In genomic region chr20:47502801-47503239, GRCh38 we compare ENCODE assay signal across 8 cellular contexts. TPM values are rescaled to one million over a fixed set of nuclear protein-coding genes. Genes with fewer than 3 reads are reported as not detected.
DNase-seq lines count a peak whose midpoint lies in the region; ATAC-seq and TF ChIP-seq lines count a peak whose summit lies in the region.

No MANE protein-coding gene starts in this region.

- CTCF ChIA-PET in Calu3 (lab: Charles Lee): interaction anchor here (0.8 to 2.7 kb wide), 15 partner anchors 10 to 297 kb away, joined by 3 to 28 read pairs (median 5); no protein-coding TSS in a partner anchor
- CTCF ChIA-PET in SK-N-SH (lab: Yijun Ruan, JAX): interaction anchor here (0.7 to 4.0 kb wide), 17 partner anchors 9 to 297 kb away, joined by 3 to 23 read pairs (median 3); no protein-coding TSS in a partner anchor

- H3K9ac ChIP-seq in HUES64 (ENCODE audit: low read depth, low read length) (peak overlapping the region; percentile 90), SK-N-SH (peak overlapping the region; percentile 88)

- POLR2A ChIA-PET in SK-N-SH (lab: Yijun Ruan, JAX): no interaction called here

- no peak for TF ChIP-seq RAD21 in SK-N-SH (IDR thresholded peaks at IDR 0.05; ENCODE audit: low read length)

- H3K4me1 Mint-ChIP-seq in Calu3 (ENCODE audit: low read depth, unreplicated experiment): peaks cover 49% of the 10 kb centered on the region
- peaks cover 23% of the 10 kb centered on the region for H3K4me1 Mint-ChIP-seq in endothelial cell (ENCODE audit: unreplicated experiment)

- no peak for TF ChIP-seq CTCF in Calu3 (IDR thresholded peaks at IDR 0.05; ENCODE audit: unreplicated experiment)
- TF ChIP-seq CTCF in SK-N-SH (IDR thresholded peaks at IDR 0.05): no peak
- TF ChIP-seq CTCF in endothelial cell (IDR thresholded peaks at IDR 0.05; ENCODE audit: unreplicated experiment): no peak
- TF ChIP-seq CTCF in mucosa of descending colon (IDR thresholded peaks at IDR 0.05): no peak

- H3K27ac Mint-ChIP-seq in Calu3 (ENCODE audit: unreplicated experiment): peak overlapping the region; percentile 80
- peak overlapping the region; percentile 88 for H3K27ac Mint-ChIP-seq in endothelial cell (ENCODE audit: unreplicated experiment)

- no peaks in the 10 kb centered on the region for H3K9me3 ChIP-seq in HUES64 (ENCODE audit: insufficient read depth, low read depth, low read length)
- no peaks in the 10 kb centered on the region for H3K9me3 ChIP-seq in SK-N-SH
- H3K9me3 ChIP-seq in mucosa of descending colon: no peaks in the 10 kb centered on the region

- peaks cover 39% of the 10 kb centered on the region for H3K4me1 ChIP-seq in HUES64 (ENCODE audit: insufficient read depth, low read length)
- H3K4me1 ChIP-seq in SK-N-SH (ENCODE audit: control insufficient read depth in 1 of 2, insufficient read depth in 2 of 2, low read depth in 1 of 2, low read length in 1 of 2): peaks cover 0 to 9% of the 10 kb centered on the region in 2 experiments; a peak in 3 of 4 replicates
- peaks cover 7% of the 10 kb centered on the region for H3K4me1 ChIP-seq in mucosa of descending colon (ENCODE audit: low read depth)

- intact Hi-C loops in Calu3 (cut with micrococcal nuclease; ENCODE audit: unreplicated experiment) (loop anchor here (2.0 to 5.0 kb wide), 2 partner anchors 71 to 72 kb away; no protein-coding TSS in a partner anchor), mucosa of descending colon (cut with DNase I, micrococcal nuclease) (no loop called here)

- H3K36me3 ChIP-seq in HUES64 (ENCODE audit: insufficient read depth, low read length): no peaks in the 10 kb centered on the region
- H3K36me3 ChIP-seq in SK-N-SH (replicated peaks in 1 of 2; ENCODE audit: control insufficient read depth in 1 of 2, insufficient read depth in 2 of 2, low read length in 1 of 2): no peaks in the 10 kb centered on the region
- H3K36me3 ChIP-seq in mucosa of descending colon (ENCODE audit: low read depth): no peaks in the 10 kb centered on the region

- WGBS in HUES64: 3% methylated on average over 10 of the region's 11 CpGs
- WGBS in SK-N-SH (ENCODE audit: low lambda C conversion rate): under 1% methylated on average over 11 of the region's 11 CpGs

- H3F3A ChIP-seq in SK-N-SH (replicated peaks; ENCODE audit: insufficient read depth): peaks cover 6% of the 10 kb centered on the region

- TF ChIP-seq EP300 in SK-N-SH (IDR thresholded peaks at IDR 0.05; ENCODE audit: borderline replicate concordance in 1 of 2, low read depth in 1 of 2, low read length in 1 of 2): no peak

- H2AFZ ChIP-seq in SK-N-SH (ENCODE audit: low read depth): peak overlapping the region; percentile 83; the same call in 1 of the 2 replicates

- H3K4me3 ChIP-seq in HUES64 (ENCODE audit: low read length): peak overlapping the region; percentile 93
- H3K4me3 ChIP-seq in SK-N-SH (ENCODE audit: low read depth in 2 of 2, low read length in 1 of 2): peak overlapping the region; percentile 73 to 87
- peak overlapping the region; percentile 97 for H3K4me3 ChIP-seq in mucosa of descending colon

- no peak overlapping the region for H3K27ac ChIP-seq in HUES64 (ENCODE audit: low read depth, low read length)
- peak overlapping the region; percentile 83 to 90 for H3K27ac ChIP-seq in SK-N-SH (ENCODE audit: low read depth in 2 of 2, low read length in 1 of 2)

- H3K4me2 ChIP-seq in SK-N-SH: peak overlapping the region; percentile 84

- no TSS peak for BruUV-seq in Calu3 (replicated peaks; lab: Mats Ljungman, UMichigan)

- no peaks in the 10 kb centered on the region for H3K9me2 ChIP-seq in SK-N-SH

- peaks cover 59% of the 10 kb centered on the region for H3K79me2 ChIP-seq in SK-N-SH (ENCODE audit: insufficient read depth)

- DNase-seq in Calu3: peak; percentile 9
- DNase-seq in SK-N-SH: peak; percentile 39
- no peak for DNase-seq in endothelial cell (ENCODE audit: low spot score)
- peak in 1 of 3 donors; percentile 33 for DNase-seq in mucosa of descending colon
- no peak for DNase-seq in activated CD4-positive, CD25-positive, alpha-beta regulatory T cell (lab: John Stamatoyannopoulos, UW)
- no peak for DNase-seq in activated CD4-positive, alpha-beta T cell treated with anti-CD3 and anti-CD28 coated beads, Interleukin-2, amount 50 U/mL, for 1 hour

- ATAC-seq in mucosa of descending colon (peak; percentile 34), GM19328 (IDR thresholded peaks at IDR 0.05; ENCODE audit: unreplicated experiment) (no peak)

- H3K36me3 Mint-ChIP-seq in Calu3 (ENCODE audit: insufficient read depth, unreplicated experiment) (peaks cover 35% of the 10 kb centered on the region), endothelial cell (ENCODE audit: low read depth, unreplicated experiment) (peaks cover 5% of the 10 kb centered on the region)

- peaks cover 12% of the 10 kb centered on the region; the same call in 1 of the 2 replicates for H4K20me1 ChIP-seq in SK-N-SH (ENCODE audit: insufficient read depth)

- H3K27me3 ChIP-seq in HUES64 (ENCODE audit: insufficient read depth, low read length) (no peaks in the 10 kb centered on the region), SK-N-SH (ENCODE audit: insufficient read depth) (no peaks in the 10 kb centered on the region)

- H3K27me3 Mint-ChIP-seq in Calu3 (ENCODE audit: unreplicated experiment) (no peaks in the 10 kb centered on the region), endothelial cell (ENCODE audit: unreplicated experiment) (peaks cover 3% of the 10 kb centered on the region)

- H3K4me3 Mint-ChIP-seq in Calu3 (ENCODE audit: low read depth, unreplicated experiment) (peak overlapping the region; percentile 83), endothelial cell (ENCODE audit: unreplicated experiment) (peak overlapping the region; percentile 99)

- H3K9me3 Mint-ChIP-seq in Calu3 (ENCODE audit: low read depth, unreplicated experiment): no peaks in the 10 kb centered on the region
- H3K9me3 Mint-ChIP-seq in endothelial cell (ENCODE audit: unreplicated experiment): no peaks in the 10 kb centered on the region

TF ChIP-seq in SK-N-SH, 30 proteins besides CTCF, POLR2A, EP300 and RAD21:
- TF ChIP-seq MXI1 (IDR thresholded peaks at IDR 0.05; ENCODE audit: low read depth, low read length): peak; percentile 42; the same call in 1 of the 2 replicates
- TF ChIP-seq USF1 (IDR thresholded peaks at IDR 0.05; ENCODE audit: borderline replicate concordance, low read depth): no peak

RNA-seq across cellular contexts. Expression of gene NCOA3, which starts 1.1 kb away (rescaled TPM):
- total RNA-seq in Calu3 (2022) (60.3 and 63.8 TPM in 2 replicates), endothelial cell (ENCODE audit: unreplicated experiment) (54.8 TPM), mucosa of descending colon (10 to 100 TPM; 22.8 to 28.8 (median 24.7) TPM)
- polyA plus RNA-seq in HUES64 (2013, experiment 1 of 2): 8.6 TPM
- polyA plus RNA-seq in HUES64 (2013, experiment 2 of 2): 9.0 TPM
- 5.8 and 8.3 TPM in 2 replicates for polyA plus RNA-seq in SK-N-SH (2012; rRNA removed)
- polyA plus RNA-seq in SK-N-SH (2012; cell fraction: cytosol; rRNA removed): 6.4 and 6.7 TPM in 2 replicates
- 7.1 and 13.0 TPM in 2 replicates for polyA plus RNA-seq in SK-N-SH (2012; cell fraction: nucleus; rRNA removed)

Comparison
In these comparisons a context has a peak if more than half of its experiments do, and no peak if none do; other contexts are left out.
1. DNase-seq: peak in Calu3 (single experiment) and SK-N-SH (single experiment); none in endothelial cell (single experiment), activated CD4-positive, CD25-positive, alpha-beta regulatory T cell (0 of 4) and activated CD4-positive, alpha-beta T cell treated with anti-CD3 and anti-CD28 coated beads, Interleukin-2, amount 50 U/mL, for 1 hour (single experiment).
2. Peak in every context shown above with its lines, with median percentiles within 50 percentile points of each other: H3K4me3 ChIP-seq.